Comparison of ENCODE assay signal across 8 cellular contexts in the genomic region with DNA sequence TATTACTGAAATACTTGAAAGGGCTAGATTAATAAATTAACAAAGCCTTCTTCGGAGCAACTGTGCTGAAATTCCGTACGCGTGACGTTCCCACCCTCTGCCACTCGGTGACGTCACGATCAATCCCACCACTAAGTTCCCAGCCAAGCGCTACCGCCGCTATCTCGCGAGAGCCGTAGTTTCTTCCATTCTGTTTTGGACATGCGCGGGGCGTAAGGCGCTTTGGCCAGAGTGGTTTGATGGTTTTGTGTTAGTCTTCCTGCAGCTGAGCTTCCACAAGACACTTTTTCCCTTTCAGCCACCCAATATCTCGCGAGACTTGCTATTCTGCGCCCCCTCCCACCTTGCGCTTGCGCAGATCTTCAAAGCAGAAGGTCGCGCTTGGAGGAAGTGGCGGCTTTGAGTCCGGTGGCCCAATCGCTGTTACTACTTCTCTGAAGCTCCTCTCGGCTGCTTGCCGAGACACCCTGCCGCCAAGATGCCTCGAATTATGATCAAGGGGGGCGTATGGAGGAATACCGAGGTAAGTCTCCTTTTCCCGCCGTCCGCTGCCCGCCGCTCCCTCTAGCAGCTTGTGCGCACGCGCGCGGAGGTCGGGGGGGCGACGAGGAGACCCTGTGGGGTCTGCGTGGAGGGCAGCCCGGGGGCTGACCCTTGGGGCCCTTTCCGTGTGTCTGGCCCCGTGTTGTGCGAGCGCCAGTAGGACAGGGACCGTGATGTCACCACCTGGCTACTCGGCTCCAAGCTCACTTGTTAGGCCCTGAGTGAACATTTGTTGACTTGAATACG. TPM values are rescaled to one million over a fixed set of nuclear protein-coding genes. Genes with fewer than 3 reads are reported as not detected.
DNase-seq lines count a peak whose midpoint lies in the region; ATAC-seq and TF ChIP-seq lines count a peak whose summit lies in the region.

A gene (plus strand): TSS at position 361 of the 789 bp plus-strand sequence. CDS start 118 bp downstream, at position 479.

- H3K4me1 ChIP-seq in ovary (ENCODE audit: insufficient read depth) = peaks cover 3% of the 10 kb centered on the region
- H3K4me1 ChIP-seq in thyroid gland = peaks cover 19 to 20% of the 10 kb centered on the region in 2 donors

- H3K9me3 ChIP-seq in ovary = no peaks in the 10 kb centered on the region
- no peaks in the 10 kb centered on the region for H3K9me3 ChIP-seq in thyroid gland

- DNase-seq in NCI-H1417 (lab: John Stamatoyannopoulos, UW) = peak; percentile 97 to 99 (median 97)
- peak; percentile 98 to 99 for DNase-seq in SW 1271 (lab: John Stamatoyannopoulos, UW)
- DNase-seq in activated naive CD8-positive, alpha-beta T cell treated with anti-CD3 and anti-CD28 coated beads, Interleukin-2, amount 50 U/mL, for 16 hours (ENCODE audit: low read depth, low spot score) = peak; percentile 90
- DNase-seq in Right ventricle myocardium inferior (ENCODE audit: missing footprints) = peak; percentile 95
- peak; percentile 96 to 98 (median 97) for DNase-seq in ovary
- DNase-seq in thyroid gland = peak; percentile 95 to 96

- TF ChIP-seq EP300 in ovary (IDR thresholded peaks at IDR 0.05) = peak; percentile 13

- H3K4me3 ChIP-seq in ovary = peak within 1 kb of the TSS; percentile 91
- H3K4me3 ChIP-seq in thyroid gland (replicated peaks in 1 of 3) = peak within 1 kb of the TSS; percentile 81 to 92 (median 91)

- H3K27ac ChIP-seq in ovary (peak within 1 kb of the TSS; percentile 89 to 98), thyroid gland (peak within 1 kb of the TSS; percentile 95 to 96 (median 95))

- no peaks in the 10 kb centered on the region for H3K27me3 ChIP-seq in ovary
- H3K27me3 ChIP-seq in thyroid gland = no peaks in the 10 kb centered on the region

- TF ChIP-seq POLR2A in GM10847 (IDR thresholded peaks at IDR 0.05; ENCODE audit: extremely low read depth, insufficient read length) (peak; percentile 88), ovary (IDR thresholded peaks at IDR 0.05) (peak; percentile 92), thyroid gland (IDR thresholded peaks at IDR 0.05) (peak; percentile 66 to 88)

- no peaks in the 10 kb centered on the region for H3K36me3 ChIP-seq in ovary
- peaks cover 0 to 6% of the 10 kb centered on the region in 2 donors for H3K36me3 ChIP-seq in thyroid gland

- TF ChIP-seq CTCF in ovary (IDR thresholded peaks at IDR 0.05) (peak in 1 of 3 donors; percentile 15), thyroid gland (IDR thresholded peaks at IDR 0.05) (peak in 1 of 6 experiments; percentile 17)

- intact Hi-C loops in Right ventricle myocardium inferior (cut with DNase I) (no loop called here), ovary (cut with DNase I) (no loop called here), thyroid gland (cut with DNase I) (no loop called here)

- 0 to 1% (median 0%) methylated on average over 54 to 56 of the region's 56 CpGs for WGBS in ovary, 3 donors
- 1% methylated on average over 32 to 45 of the region's 56 CpGs for WGBS in thyroid gland, 2 donors

- ATAC-seq in HG02678 (IDR thresholded peaks at IDR 0.05; ENCODE audit: unreplicated experiment) (peak; percentile 89), Right ventricle myocardium inferior (peak; percentile 92)

RNA-seq across cellular contexts. Expression of the gene that starts here (rescaled TPM):
- 18.6 TPM for total RNA-seq in Right ventricle myocardium inferior
- total RNA-seq in ovary = 10 to 100 TPM; 15.0 to 24.0 (median 19.7) TPM
- polyA plus RNA-seq in ovary = 10 to 100 TPM; 13.0 to 17.2 TPM
- 10 to 100 TPM; 17.8 to 24.7 (median 20.8) TPM for total RNA-seq in thyroid gland

Comparison
In these comparisons a context has a peak if more than half of its experiments do, and no peak if none do; other contexts are left out.
1. Peak in every context shown above with its lines: DNase-seq, ATAC-seq, H3K4me3 ChIP-seq and H3K27ac ChIP-seq.